8 cellular contexts compared by ENCODE assay signal in the genomic region with DNA sequence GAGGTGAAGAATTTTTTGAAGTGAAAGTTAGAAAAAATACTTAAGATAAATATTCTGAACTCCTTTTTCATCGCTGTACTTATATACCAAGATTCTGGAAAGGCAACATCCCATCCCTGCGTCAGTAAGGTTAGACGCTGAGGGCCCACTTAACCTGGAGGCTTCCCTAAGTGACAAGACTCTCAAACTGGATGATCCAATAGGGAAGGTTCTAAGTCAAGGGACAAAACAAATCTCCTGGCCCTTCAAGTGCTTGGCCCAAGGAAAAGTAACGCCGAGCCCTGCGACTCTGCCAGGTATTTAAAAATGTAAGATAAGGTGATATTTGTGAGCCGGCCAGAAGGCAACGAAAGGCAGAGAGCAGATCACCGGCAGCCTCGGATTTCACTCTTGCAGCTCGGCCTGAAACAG. TPM values are rescaled to one million over a fixed set of nuclear protein-coding genes. Genes with fewer than 3 reads are reported as not detected.
DNase-seq lines count a peak whose midpoint lies in the region; ATAC-seq and TF ChIP-seq lines count a peak whose summit lies in the region.

No MANE protein-coding gene starts in this region.

- no peaks in the 10 kb centered on the region for H4K20me1 ChIP-seq in MM.1S (ENCODE audit: insufficient read depth, low read length)

- CTCF ChIA-PET in BJ (lab: Yijun Ruan, JAX): interaction anchor here (0.7 kb wide), 1 partner anchor 84 kb away, joined by 3 read pairs; no protein-coding TSS in a partner anchor

- H3K4me3 Mint-ChIP-seq in naive B cell: peak overlapping the region; percentile 90 to 94 (median 92)

- H3K9me3 ChIP-seq in MM.1S (replicated peaks; ENCODE audit: insufficient read depth, low read length): no peaks in the 10 kb centered on the region

- H3F3A ChIP-seq in MM.1S (ENCODE audit: insufficient read depth, low read length): peaks cover 9% of the 10 kb centered on the region

- peak overlapping the region; percentile 72 to 96 (median 91) for H3K27ac Mint-ChIP-seq in naive B cell

- peak overlapping the region; percentile 75 for H3K4me3 ChIP-seq in BJ (ENCODE audit: low read depth, low read length)
- H3K4me3 ChIP-seq in MM.1S (ENCODE audit: low read length): peak overlapping the region; percentile 82

- peaks cover 6% of the 10 kb centered on the region; the same call in 1 of the 2 replicates for H3K4me1 ChIP-seq in MM.1S (ENCODE audit: low read length)

- no peaks in the 10 kb centered on the region for H3K9me3 Mint-ChIP-seq in naive B cell

- H3K27me3 ChIP-seq in BJ (ENCODE audit: control insufficient read depth, insufficient read depth, low read length) (no peaks in the 10 kb centered on the region), MM.1S (replicated peaks; ENCODE audit: insufficient read depth, low read length) (no peaks in the 10 kb centered on the region)

- no peaks in the 10 kb centered on the region for H3K36me3 Mint-ChIP-seq in naive B cell

- ATAC-seq in naive B cell (ENCODE audit: low read depth in 2 of 2) (no peak), HG03460 (IDR thresholded peaks at IDR 0.05; ENCODE audit: unreplicated experiment) (no peak), GM18498 (IDR thresholded peaks at IDR 0.05; ENCODE audit: unreplicated experiment) (no peak), GM18861 (IDR thresholded peaks at IDR 0.05; ENCODE audit: unreplicated experiment) (no peak), GM21723 (IDR thresholded peaks at IDR 0.05; ENCODE audit: unreplicated experiment) (no peak)

- TF ChIP-seq CTCF in BJ (IDR thresholded peaks at IDR 0.05; ENCODE audit: insufficient read depth, low read depth, low read length) (no peak; the same call in 1 of the 2 replicates), MM.1S (IDR thresholded peaks at IDR 0.05; ENCODE audit: low read length) (no peak)

- H3K79me2 ChIP-seq in MM.1S (ENCODE audit: low read length): peaks cover 17% of the 10 kb centered on the region

- peaks cover 15 to 17% (median 16%) of the 10 kb centered on the region in 3 donors for H3K4me1 Mint-ChIP-seq in naive B cell

- no peaks in the 10 kb centered on the region for H3K27me3 Mint-ChIP-seq in naive B cell

- H3K4me2 ChIP-seq in MM.1S (ENCODE audit: low read depth, low read length): peak overlapping the region; percentile 92

- peak overlapping the region; percentile 94 for H2AFZ ChIP-seq in MM.1S (ENCODE audit: low read length)

- H3K27ac ChIP-seq in MM.1S (ENCODE audit: low read length) (no peak overlapping the region), cingulate gyrus (ENCODE audit: low read depth, low read length) (peak overlapping the region; percentile 77)

- H3K9ac ChIP-seq in MM.1S (ENCODE audit: low read length): peak overlapping the region; percentile 65; the same call in 1 of the 2 replicates

- no peaks in the 10 kb centered on the region for H3K36me3 ChIP-seq in BJ (ENCODE audit: control insufficient read depth, insufficient read depth, low read length)
- H3K36me3 ChIP-seq in MM.1S (replicated peaks; ENCODE audit: insufficient read depth, low read length): no peaks in the 10 kb centered on the region

- POLR2A ChIA-PET in BJ (lab: Charles Lee): no interaction called here

- DNase-seq in BJ (ENCODE audit: low read depth) (no peak), MM.1S (no peak), naive B cell (no peak)

- no peaks in the 10 kb centered on the region for H3K9me2 ChIP-seq in MM.1S (replicated peaks; ENCODE audit: insufficient read depth, low read length)

RNA-seq across cellular contexts. Expression of a gene that starts 1.3 kb away (rescaled TPM):
- polyA plus RNA-seq in BJ (2011; rRNA removed): 7.6 and 16.9 TPM in 2 replicates
- 5.6 and 7.0 TPM in 2 replicates for polyA minus RNA-seq in BJ (2011; rRNA and poly(A)+ RNA removed)
- 1 to 10 TPM; 1.3 to 2.9 (median 1.5) TPM for polyA plus RNA-seq in naive B cell (ENCODE audit: low read depth in 6 of 6)
